24 cellular contexts compared by ENCODE assay signal in genomic region chr2:5172923-5173322, GRCh38.
DNase-seq lines count a peak whose midpoint lies in the region; ATAC-seq, FAIRE-seq and TF ChIP-seq lines count a peak whose summit lies in the region.
"Had no signal": no experiment of that assay in that cellular context is flagged by ENCODE, and none has a peak within 500 bp of the region (broad histone marks: within the 10 kb centered on the region; RNA-seq: fewer than 3 reads in every experiment).

No MANE protein-coding gene starts in this region.

- H3K4me1 ChIP-seq in HepG2 (ENCODE audit: insufficient read depth, low read length) = no peaks in the 10 kb centered on the region
- H3K4me1 ChIP-seq in right lobe of liver = no peaks in the 10 kb centered on the region
- H3K4me1 ChIP-seq in K562 (replicated peaks in 1 of 2; ENCODE audit: control insufficient read depth in 2 of 2, insufficient read depth in 2 of 2, low read length in 2 of 2) = no peaks in the 10 kb centered on the region
- H3K4me1 ChIP-seq: BE2C had no signal

- TF ChIP-seq EP300 in HepG2 (IDR thresholded peaks at IDR 0.05; ENCODE audit: low read depth in 2 of 2, low read length in 2 of 2) (no peak), HepG2 (CRISPR knock-in tag; IDR thresholded peaks at IDR 0.05; ENCODE audit: borderline replicate concordance) (no peak), K562 (IDR thresholded peaks at IDR 0.05; ENCODE audit: low read length) (no peak)

- H3K4me3 ChIP-seq in HepG2 (replicated peaks in 1 of 3; ENCODE audit: insufficient read depth in 1 of 3, low read depth in 2 of 3, low read length in 3 of 3) (no peak overlapping the region), right lobe of liver (no peak overlapping the region), K562 (no peak overlapping the region)
- H3K4me3 ChIP-seq: BLaER1, GM12878 had no signal

- H3K9me3 ChIP-seq in HepG2 (ENCODE audit: low read length) (peaks cover 94% of the 10 kb centered on the region), right lobe of liver (no peaks in the 10 kb centered on the region), K562 (replicated peaks; ENCODE audit: control insufficient read depth, insufficient read depth, low read depth, low read length) (no peaks in the 10 kb centered on the region; the same call in 1 of the 2 replicates)
- H3K9me3 ChIP-seq: BE2C, BLaER1 had no signal

- TF ChIP-seq POLR2A in HepG2 (IDR thresholded peaks at IDR 0.05; ENCODE audit: insufficient read depth in 1 of 2, low read depth in 2 of 2, low read length in 2 of 2) (no peak), right lobe of liver (IDR thresholded peaks at IDR 0.05) (no peak), K562 (conservative IDR thresholded peaks at IDR 0.05) (no peak)

- ATAC-seq in HepG2 = no peak
- no peak for ATAC-seq in right lobe of liver
- ATAC-seq in K562 = no peak
- ATAC-seq: GM12878 had no signal

- DNase-seq in HepG2 (ENCODE audit: low spot score) (no peak), right lobe of liver (no peak), K562 (ENCODE audit: extremely low read depth in 1 of 4, low spot score in 3 of 4) (no peak), amygdala (lab: John Stamatoyannopoulos, UW) (no peak)
- DNase-seq in activated T-cell treated with anti-CD3 and anti-CD28 coated beads, Interleukin-2, amount 50 U/mL, for 1 hour = no peak
- DNase-seq: ACHN; BE2C; C1 segment of cervical spinal cord; CD4-positive, alpha-beta memory T cell; CD4-positive, CD25-positive, alpha-beta regulatory T cell; CD8-positive, alpha-beta memory T cell; COR-L47; DMS 273 treated with DMSO at 0.1 percent for 48 hours; DMS153; DMS53; DMS79; DND-41; EL; GDM1 had no signal

- 3% methylated on average over 2 of the region's 2 CpGs for WGBS in HepG2 (ENCODE audit: low lambda C conversion rate)
- WGBS in right lobe of liver (ENCODE audit: insufficient coverage, low coverage, low lambda C conversion rate, missing lambda C conversion rate) = 27% methylated on average over 2 of the region's 2 CpGs
- WGBS in K562 (ENCODE audit: insufficient coverage, low coverage, missing lambda C conversion rate) = 4% methylated on average over 2 of the region's 2 CpGs

- no peaks in the 10 kb centered on the region for H3K79me2 ChIP-seq in HepG2 (ENCODE audit: insufficient read depth, low read length)
- no peaks in the 10 kb centered on the region for H3K79me2 ChIP-seq in K562 (ENCODE audit: control insufficient read depth, insufficient read depth, low read length)

- FAIRE-seq in HepG2 (lab: Jason Lieb, UNC) (no peak), K562 (lab: Jason Lieb, UNC) (no peak)
- FAIRE-seq: GM12878, GM12892, GM18507 had no signal

- no peak overlapping the region for H3K9ac ChIP-seq in HepG2 (ENCODE audit: insufficient read depth, low read depth, low read length)
- H3K9ac ChIP-seq in K562 (ENCODE audit: insufficient read depth in 1 of 2, low read depth in 2 of 2, low read length in 2 of 2) = no peak overlapping the region
- H3K9ac ChIP-seq: BLaER1 had no signal

- BruUV-seq in HepG2 (replicated peaks; lab: Mats Ljungman, UMichigan) (no TSS peak), K562 (replicated peaks; lab: Mats Ljungman, UMichigan) (no TSS peak)

- H3K4me2 ChIP-seq in HepG2 (ENCODE audit: low read depth, low read length) (no peak overlapping the region), K562 (ENCODE audit: insufficient read depth, low read length) (no peak overlapping the region)

- H4K20me1 ChIP-seq in HepG2 (ENCODE audit: insufficient read depth, low read length) (no peaks in the 10 kb centered on the region), K562 (replicated peaks; ENCODE audit: control insufficient read depth, insufficient read depth, low read length) (no peaks in the 10 kb centered on the region)
- H4K20me1 ChIP-seq: BLaER1 had no signal

- TF ChIP-seq CTCF in HepG2 (CRISPR knock-in tag; IDR thresholded peaks at IDR 0.05) (no peak), right lobe of liver (IDR thresholded peaks at IDR 0.05) (no peak), K562 (IDR thresholded peaks at IDR 0.05 in 2 of 3, conservative IDR thresholded peaks at IDR 0.05 in 1 of 3; ENCODE audit: insufficient read depth in 2 of 3, low read depth in 1 of 3, low read length in 3 of 3) (no peak)

- H3K27ac ChIP-seq in HepG2 (ENCODE audit: extremely low read length, insufficient read depth, low read length) = no peak overlapping the region
- no peak overlapping the region for H3K27ac ChIP-seq in right lobe of liver
- H3K27ac ChIP-seq in K562 (ENCODE audit: extremely low read depth, low read depth, low read length) = no peak overlapping the region
- H3K27ac ChIP-seq: 22Rv1, BLaER1 had no signal

- in situ Hi-C loops in HepG2 (cut with HindIII; ENCODE audit: extremely low pct_ligation_motif_present, low pct_unique_long_range_greater_than_20kb) (no loop called here), K562 (cut with MboI) (no loop called here)

- TF ChIP-seq RAD21 in HepG2 (CRISPR knock-in tag; IDR thresholded peaks at IDR 0.05) (no peak), K562 (CRISPR knock-in tag; conservative IDR thresholded peaks at IDR 0.05 in 1 of 2, IDR thresholded peaks at IDR 0.05 in 1 of 2) (no peak)

- H2AFZ ChIP-seq in HepG2 (ENCODE audit: low read length) (no peak overlapping the region), K562 (ENCODE audit: low read depth, low read length) (no peak overlapping the region)

- CTCF ChIA-PET in HepG2 (lab: Yijun Ruan, JAX; ENCODE audit: low intra/inter-chr PET ratio, low total read pairs) (no interaction called here), K562 (lab: Yijun Ruan, JAX; ENCODE audit: low intra/inter-chr PET ratio) (no interaction called here)

- POLR2A ChIA-PET in HepG2 (lab: Yijun Ruan, JAX) = no interaction called here
- POLR2A ChIA-PET in K562 (lab: Yijun Ruan, JAX) = no interaction called here

- no peaks in the 10 kb centered on the region for H3K36me3 ChIP-seq in HepG2 (replicated peaks in 1 of 2; ENCODE audit: control insufficient read depth in 1 of 2, insufficient read depth in 2 of 2, low read length in 2 of 2)
- H3K36me3 ChIP-seq in right lobe of liver = no peaks in the 10 kb centered on the region
- no peaks in the 10 kb centered on the region for H3K36me3 ChIP-seq in K562 (ENCODE audit: control insufficient read depth, insufficient read depth, low read length)
- H3K36me3 ChIP-seq: BE2C, BLaER1 had no signal

- H3K9me1 ChIP-seq in K562 (ENCODE audit: control insufficient read depth, insufficient read depth, low read length) = no peaks in the 10 kb centered on the region

- intact Hi-C loops in HepG2 (cut with micrococcal nuclease; ENCODE audit: unreplicated experiment) = no loop called here
- intact Hi-C loops in right lobe of liver (cut with DNase I) = no loop called here
- intact Hi-C loops in K562 (cut with micrococcal nuclease) = no loop called here

- H3K27me3 ChIP-seq in HepG2 (ENCODE audit: control insufficient read depth in 1 of 2, insufficient read depth in 2 of 2, low read length in 2 of 2) = no peaks in the 10 kb centered on the region
- no peaks in the 10 kb centered on the region for H3K27me3 ChIP-seq in right lobe of liver
- H3K27me3 ChIP-seq in K562 (ENCODE audit: control insufficient read depth in 2 of 2, insufficient read depth in 2 of 2, low read length in 2 of 2) = no peaks in the 10 kb centered on the region
- H3K27me3 ChIP-seq: BE2C, BLaER1 had no signal

TF ChIP-seq in HepG2, 621 proteins besides CTCF, POLR2A, EP300 and RAD21:
- TF ChIP-seq TAF1 (CRISPR knock-in tag; IDR thresholded peaks at IDR 0.05) (no peak), MAFK (conservative IDR thresholded peaks at IDR 0.05 in 1 of 2, IDR thresholded peaks at IDR 0.05 in 1 of 2; ENCODE audit: low read length in 2 of 2) (peak; percentile 47 to 71; a peak in 3 of 4 replicates), MAFF (IDR thresholded peaks at IDR 0.05; ENCODE audit: low read depth, low read length) (peak; percentile 60)

TF ChIP-seq in K562, 482 proteins besides CTCF, POLR2A, EP300 and RAD21:
- TF ChIP-seq ZNF316 (IDR thresholded peaks at IDR 0.05) = 0 out of 2 replicates have a peak, but pooled peaks have one; percentile 21
- no peak for TF ChIP-seq FUS (optimal IDR thresholded peaks at IDR 0.05; ENCODE audit: low read depth, low read length)
- TF ChIP-seq NFXL1 (CRISPR knock-in tag; IDR thresholded peaks at IDR 0.05) = no peak

Comparison
In these comparisons a context has a peak if more than half of its experiments do, and no peak if none do; other contexts are left out.
1. Of the 241 proteins assayed by ChIP-seq in both HepG2 and K562: peak only in HepG2: MAFF and MAFK; only in K562: none; in both: none; in neither: 239.